Comparison of ENCODE assay signal across 8 cellular contexts in genomic region chrX:14027031-14027430, GRCh38. TPM values are rescaled to one million over a fixed set of nuclear protein-coding genes. Genes with fewer than 3 reads are reported as not detected.
DNase-seq lines count a peak whose midpoint lies in the region; ATAC-seq, FAIRE-seq and TF ChIP-seq lines count a peak whose summit lies in the region.

No MANE protein-coding gene starts in this region.

- H3K27ac ChIP-seq in GM12878 (ENCODE audit: control insufficient read depth, insufficient read depth) (peak overlapping the region; percentile 53; the same call in 1 of the 2 replicates), muscle layer of duodenum (ENCODE audit: low read length) (peak overlapping the region; percentile 16)

- BruUV-seq in GM12878 (replicated peaks; lab: Mats Ljungman, UMichigan): no TSS peak

- no peaks in the 10 kb centered on the region for H3K27me3 ChIP-seq in GM12878 (replicated peaks in 1 of 2; ENCODE audit: control insufficient read depth in 2 of 2, insufficient read depth in 2 of 2, low read length in 1 of 2)
- H3K27me3 ChIP-seq in muscle layer of duodenum (ENCODE audit: low read depth, low read length): no peaks in the 10 kb centered on the region

- no peak for TF ChIP-seq POLR2A in GM12878 (IDR thresholded peaks at IDR 0.05; ENCODE audit: low read depth, low read length)

- H3K4me1 ChIP-seq in GM12878 (ENCODE audit: control insufficient read depth, insufficient read depth, low read length): peaks cover 6% of the 10 kb centered on the region
- peaks cover 0 to 10% of the 10 kb centered on the region in 2 donors for H3K4me1 ChIP-seq in muscle layer of duodenum (ENCODE audit: control insufficient read depth in 1 of 2, insufficient read depth in 2 of 2, low read length in 2 of 2)

- no peak overlapping the region for H3K9ac ChIP-seq in GM12878 (ENCODE audit: control insufficient read depth, insufficient read depth, low read length)

- H2AFZ ChIP-seq in GM12878 (ENCODE audit: control insufficient read depth, low read depth, low read length): no peak overlapping the region

- DNase-seq in DMS79 treated with DMSO at 0.1 percent for 48 hours (lab: John Stamatoyannopoulos, UW): peak; percentile 3
- DNase-seq in NCI-H69 (lab: John Stamatoyannopoulos, UW): peak; percentile 49
- no peak for DNase-seq in GM12878 (ENCODE audit: low read depth, low spot score)
- no peak for DNase-seq in hepatic stellate cell (ENCODE audit: low spot score)
- no peak for DNase-seq in amniotic stem cell (lab: John Stamatoyannopoulos, UW)
- DNase-seq in D721Med (ENCODE audit: insufficient read length, low spot score): no peak

- H3K36me3 ChIP-seq in GM12878 (ENCODE audit: control insufficient read depth in 2 of 2, insufficient read depth in 2 of 2, low read length in 1 of 2) (no peaks in the 10 kb centered on the region; a peak in 1 of 4 replicates), muscle layer of duodenum (ENCODE audit: control insufficient read depth in 1 of 2, insufficient read depth in 2 of 2, low read length in 2 of 2) (no peaks in the 10 kb centered on the region)

- H3K4me2 ChIP-seq in GM12878 (ENCODE audit: control insufficient read depth, insufficient read depth): peak overlapping the region; percentile 87

- POLR2A ChIA-PET in GM12878 (lab: Charles Lee): interaction anchor here (0.5 to 1.0 kb wide), 4 partner anchors 171 to 765 kb away, joined by 3 to 4 read pairs (median 3); no protein-coding TSS in a partner anchor

- H4K20me1 ChIP-seq in GM12878 (ENCODE audit: control insufficient read depth, insufficient read depth): no peaks in the 10 kb centered on the region

- WGBS in GM12878 (ENCODE audit: insufficient coverage, insufficient replicate concordance, low lambda C conversion rate, missing lambda C conversion rate): 100% methylated on average over 1 of the region's 1 CpG

- TF ChIP-seq CTCF in GM12878 (IDR thresholded peaks at IDR 0.05 in 2 of 3, conservative IDR thresholded peaks at IDR 0.05 in 1 of 3; ENCODE audit: control insufficient read depth in 2 of 3, extremely low read depth in 1 of 3, insufficient read depth in 1 of 3, low read depth in 3 of 3, low read length in 3 of 3) (no peak), D721Med (IDR thresholded peaks at IDR 0.05; ENCODE audit: insufficient read depth, missing control alignments) (no peak)

- peak; percentile 11 for ATAC-seq in GM12878
- no peak for ATAC-seq in activated CD4-positive, CD25-positive, alpha-beta regulatory T cell treated with anti-CD3 and anti-CD28 coated beads, Interleukin-2, amount 50 U/mL, for 24 hours

- TF ChIP-seq EP300 in GM12878 (IDR thresholded peaks at IDR 0.05; ENCODE audit: borderline replicate concordance in 1 of 2, control insufficient read depth in 1 of 2, low read depth in 2 of 2, low read length in 2 of 2): no peak

- peak overlapping the region; percentile 81; the same call in 1 of the 2 replicates for H3K4me3 ChIP-seq in GM12878
- no peak overlapping the region for H3K4me3 ChIP-seq in muscle layer of duodenum (ENCODE audit: low read depth in 1 of 2, low read length in 2 of 2)

- intact Hi-C loops in GM12878 (cut with micrococcal nuclease; ENCODE audit: unreplicated experiment): loop anchor here (5.0 kb wide), 1 partner anchor 175 kb away; no protein-coding TSS in a partner anchor

- in situ Hi-C loops in GM12878 (cut with MboI): loop anchor here (5.0 to 10.0 kb wide), 3 partner anchors 122 to 1072 kb away; no protein-coding TSS in a partner anchor

- RAD21 ChIA-PET in GM12878 (lab: Charles Lee; ENCODE audit: unreplicated experiment): interaction anchor here (1.0 to 5.2 kb wide), 5 partner anchors 275 to 368 kb away, joined by 3 to 28 read pairs (median 4); no protein-coding TSS in a partner anchor

- no peak for TF ChIP-seq RAD21 in GM12878 (IDR thresholded peaks at IDR 0.05; ENCODE audit: insufficient read depth, low read depth, low read length)

- CTCF ChIA-PET in GM12878 (lab: Yijun Ruan, JAX): interaction anchor here (1.0 to 2.6 kb wide), 5 partner anchors 127 to 520 kb away, joined by 3 to 13 read pairs (median 4); no protein-coding TSS in a partner anchor

- H3K79me2 ChIP-seq in GM12878 (ENCODE audit: control insufficient read depth, insufficient read depth, low read length): peaks cover 15% of the 10 kb centered on the region

- SMC1A ChIA-PET in GM12878 (lab: Charles Lee; ENCODE audit: uncharacterized antibody, unreplicated experiment): interaction anchor here (0.6 to 2.4 kb wide), 7 partner anchors 11 to 1322 kb away, joined by 3 to 9 read pairs (median 4); no protein-coding TSS in a partner anchor

- H3K9me3 ChIP-seq in GM12878 (replicated peaks; ENCODE audit: control insufficient read depth, insufficient read depth, low read length) (peaks cover 2% of the 10 kb centered on the region; the same call in 1 of the 3 replicates), muscle layer of duodenum (ENCODE audit: control insufficient read depth in 1 of 2, low read length in 2 of 2) (no peaks in the 10 kb centered on the region)

- FAIRE-seq in GM12878 (lab: Jason Lieb, UNC) (no peak), D721Med (lab: Jason Lieb, UNC) (no peak)

TF ChIP-seq in GM12878, 131 proteins besides CTCF, POLR2A, EP300 and RAD21:
- TF ChIP-seq EED (IDR thresholded peaks at IDR 0.05; ENCODE audit: low read depth) (0 out of 2 replicates have a peak, but pooled peaks have one; percentile 4), SREBF1 (IDR thresholded peaks at IDR 0.05; ENCODE audit: low read length) (no peak), YY1 (IDR thresholded peaks at IDR 0.05; ENCODE audit: low read depth, low read length) (0 out of 2 replicates have a peak, but pooled peaks have one; percentile 11), SIX5 (IDR thresholded peaks at IDR 0.05; ENCODE audit: low read depth, low read length, severe bottlenecking) (no peak), MTA2 (IDR thresholded peaks at IDR 0.05; ENCODE audit: low read depth) (no peak), ESRRA (IDR thresholded peaks at IDR 0.05; ENCODE audit: low read length) (no peak), SMAD1 (IDR thresholded peaks at IDR 0.05; ENCODE audit: low read depth, partially characterized antibody) (no peak)

RNA-seq across cellular contexts. Expression of gene GEMIN8, which starts 2.7 kb away (rescaled TPM):
- 30.3 and 32.2 TPM in 2 replicates for total RNA-seq in GM12878 (2013; cell fraction: nucleolus; rRNA removed)
- total RNA-seq in GM12878 (2014; rRNA removed) (22.3 and 23.2 TPM in 2 replicates), GM12878 (2014; rRNA removed; fragmentation: Illumina TruSeq; extraction: Trizol) (19.0 and 19.9 TPM in 2 replicates), GM12878 (2021) (23.4 and 24.9 TPM in 2 replicates)
- polyA plus RNA-seq in GM12878 (2011; ENCODE audit: low read depth): 17.1 TPM
- polyA plus RNA-seq in GM12878 (2011; rRNA removed) (69.9 and 87.0 TPM in 2 replicates), GM12878 (2014; fragmentation: Illumina TruSeq; extraction: Trizol) (25.4 and 25.9 TPM in 2 replicates), GM12878 (2014; fragmentation: Nextera tagmentation; extraction: Ambion mirVana) (10 to 100 TPM; 18.4 to 29.5 TPM), GM12878 (2014; rRNA removed) (28.6 and 29.6 TPM in 2 replicates), GM12878 (2016; fragmentation: Nextera tagmentation; extraction: Ambion mirVana) (10 to 100 TPM; 29.9 to 34.2 TPM)
- polyA plus RNA-seq in GM12878 (2011; cell fraction: cytosol; rRNA removed): 86.0 and 90.5 TPM in 2 replicates
- polyA plus RNA-seq in GM12878 (2011; cell fraction: nucleus; rRNA removed): 81.2 and 118 TPM in 2 replicates
- polyA plus RNA-seq in GM12878 (2012): 17.2 and 27.8 TPM in 2 replicates
- 82.6 and 83.7 TPM in 2 replicates for polyA minus RNA-seq in GM12878 (2011; rRNA and poly(A)+ RNA removed)
- polyA minus RNA-seq in GM12878 (2011; cell fraction: cytosol; rRNA and poly(A)+ RNA removed): 14.8 and 16.3 TPM in 2 replicates
- polyA minus RNA-seq in GM12878 (2011; cell fraction: nucleus; rRNA and poly(A)+ RNA removed): 29.5 and 36.7 TPM in 2 replicates

Comparison
In these comparisons a context has a peak if more than half of its experiments do, and no peak if none do; other contexts are left out.
1. DNase-seq: peak in DMS79 treated with DMSO at 0.1 percent for 48 hours (single experiment) and NCI-H69 (single experiment); none in GM12878 (single experiment), hepatic stellate cell (single experiment), amniotic stem cell (single experiment) and D721Med (single experiment).